In the genomic region with DNA sequence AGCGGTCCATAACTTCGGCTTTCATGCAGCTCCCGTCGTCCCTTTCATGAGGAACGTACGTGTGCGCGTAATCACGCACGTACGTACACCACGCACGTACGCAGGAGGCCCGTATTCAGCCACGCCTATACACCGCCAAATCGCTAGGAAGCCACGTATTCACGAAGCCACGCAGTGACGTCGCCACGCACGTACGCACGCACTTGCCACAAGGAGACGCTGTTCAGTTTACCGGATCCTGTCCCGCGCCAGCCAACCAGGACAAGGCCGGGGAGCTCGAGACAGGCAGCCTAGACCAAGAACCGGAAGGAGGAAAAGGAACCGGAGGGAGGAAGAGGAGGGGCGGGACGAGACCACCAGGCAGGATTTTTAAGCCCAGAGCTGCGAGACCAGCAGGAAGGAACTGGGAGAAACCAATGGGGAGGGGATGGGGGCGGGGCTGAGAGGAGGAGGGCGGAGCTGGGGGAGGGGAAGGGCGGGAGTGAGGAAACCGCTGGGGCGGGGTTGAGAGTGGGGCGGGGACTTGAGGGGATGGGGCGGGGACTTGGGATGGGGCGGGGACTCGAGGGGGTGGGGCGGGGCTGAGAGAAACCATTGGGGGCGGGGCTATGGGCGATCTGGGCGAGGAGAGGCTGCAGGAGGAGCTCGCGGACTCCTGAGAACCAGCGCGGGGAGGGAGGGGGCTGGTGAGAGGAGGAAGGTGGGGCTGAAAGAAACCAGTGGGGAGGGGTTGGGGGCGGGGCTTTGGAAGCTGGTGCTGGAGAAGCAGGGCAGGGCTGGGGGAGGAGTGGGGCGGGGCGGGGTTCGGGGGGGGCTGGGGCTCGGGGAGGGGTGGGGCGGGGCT, we compare ENCODE assay signal across 1 cellular context.
TF ChIP-seq lines count a peak whose summit lies in the region.

TSS of gene EOLA2 (minus strand) at position 65 of the 844 bp plus-strand sequence. CDS start 4,617 bp downstream, outside the sequence.

TF ChIP-seq in GM12878, 131 proteins besides CTCF, POLR2A, EP300 and RAD21 (continued from another document and continues in another):
- TF ChIP-seq POLR2AphosphoS2 (IDR thresholded peaks at IDR 0.05; ENCODE audit: low read depth, low read length) (0 out of 2 replicates have a peak, but pooled peaks have one; percentile 0), EZH2 (IDR thresholded peaks at IDR 0.05; ENCODE audit: borderline replicate concordance, control insufficient read depth, low read depth, low read length) (no peak), PRDM15 (CRISPR knock-in tag; IDR thresholded peaks at IDR 0.05) (no peak), JUNB (IDR thresholded peaks at IDR 0.05) (no peak), RCOR1 (conservative IDR thresholded peaks at IDR 0.05; ENCODE audit: low read depth, low read length) (no peak), CHD1 (IDR thresholded peaks at IDR 0.05; ENCODE audit: low read depth, low read length) (no peak), TAF1 (IDR thresholded peaks at IDR 0.05; ENCODE audit: borderline replicate concordance, low read depth, low read length) (0 out of 2 replicates have a peak, but pooled peaks have one; percentile 70), HDAC2 (IDR thresholded peaks at IDR 0.05) (no peak), ZNF274 (IDR thresholded peaks at IDR 0.05; ENCODE audit: insufficient read depth, insufficient read length) (no peak), ZNF687 (IDR thresholded peaks at IDR 0.05) (peak; percentile 89), WRNIP1 (IDR thresholded peaks at IDR 0.05; ENCODE audit: borderline replicate concordance, low read depth, low read length) (no peak), KLF5 (IDR thresholded peaks at IDR 0.05; ENCODE audit: partially characterized antibody) (no peak), NR2F1 (conservative IDR thresholded peaks at IDR 0.05) (no peak), ZNF24 (IDR thresholded peaks at IDR 0.05) (no peak), GABPA (IDR thresholded peaks at IDR 0.05; ENCODE audit: low read depth) (peak; percentile 71), YY1 (IDR thresholded peaks at IDR 0.05; ENCODE audit: low read depth, low read length) (0 out of 2 replicates have a peak, but pooled peaks have one; percentile 5), CREB1 (IDR thresholded peaks at IDR 0.05; ENCODE audit: low read depth) (peak; percentile 95), PAX8 (IDR thresholded peaks at IDR 0.05) (no peak), NFYA (IDR thresholded peaks at IDR 0.05; ENCODE audit: borderline replicate concordance, low read depth, low read length) (no peak), GATAD2B (conservative IDR thresholded peaks at IDR 0.05; ENCODE audit: low read depth) (no peak), NR2C1 (IDR thresholded peaks at IDR 0.05) (no peak), ELK1 (IDR thresholded peaks at IDR 0.05; ENCODE audit: low read depth, low read length) (no peak), HCFC1 (IDR thresholded peaks at IDR 0.05; ENCODE audit: low read length) (peak; percentile 49), ZZZ3 (IDR thresholded peaks at IDR 0.05; ENCODE audit: control insufficient read depth, insufficient read length, low read depth) (no peak), SMAD5 (IDR thresholded peaks at IDR 0.05; ENCODE audit: low read depth) (no peak), ZBTB40 (IDR thresholded peaks at IDR 0.05; ENCODE audit: borderline replicate concordance) (peak; percentile 66; the same call in 1 of the 2 replicates), IRF4 (IDR thresholded peaks at IDR 0.05; ENCODE audit: low read depth, low read length) (no peak), KAT2A (conservative IDR thresholded peaks at IDR 0.05; ENCODE audit: control insufficient read depth, low read depth, low read length) (no peak), PAX5 (IDR thresholded peaks at IDR 0.05; ENCODE audit: borderline replicate concordance, low read depth, low read length) (peak; percentile 45; the same call in 1 of the 2 replicates), STAT1 (conservative IDR thresholded peaks at IDR 0.05) (0 out of 2 replicates have a peak, but pooled peaks have one; percentile 47)
- TF ChIP-seq, protein P1, sequence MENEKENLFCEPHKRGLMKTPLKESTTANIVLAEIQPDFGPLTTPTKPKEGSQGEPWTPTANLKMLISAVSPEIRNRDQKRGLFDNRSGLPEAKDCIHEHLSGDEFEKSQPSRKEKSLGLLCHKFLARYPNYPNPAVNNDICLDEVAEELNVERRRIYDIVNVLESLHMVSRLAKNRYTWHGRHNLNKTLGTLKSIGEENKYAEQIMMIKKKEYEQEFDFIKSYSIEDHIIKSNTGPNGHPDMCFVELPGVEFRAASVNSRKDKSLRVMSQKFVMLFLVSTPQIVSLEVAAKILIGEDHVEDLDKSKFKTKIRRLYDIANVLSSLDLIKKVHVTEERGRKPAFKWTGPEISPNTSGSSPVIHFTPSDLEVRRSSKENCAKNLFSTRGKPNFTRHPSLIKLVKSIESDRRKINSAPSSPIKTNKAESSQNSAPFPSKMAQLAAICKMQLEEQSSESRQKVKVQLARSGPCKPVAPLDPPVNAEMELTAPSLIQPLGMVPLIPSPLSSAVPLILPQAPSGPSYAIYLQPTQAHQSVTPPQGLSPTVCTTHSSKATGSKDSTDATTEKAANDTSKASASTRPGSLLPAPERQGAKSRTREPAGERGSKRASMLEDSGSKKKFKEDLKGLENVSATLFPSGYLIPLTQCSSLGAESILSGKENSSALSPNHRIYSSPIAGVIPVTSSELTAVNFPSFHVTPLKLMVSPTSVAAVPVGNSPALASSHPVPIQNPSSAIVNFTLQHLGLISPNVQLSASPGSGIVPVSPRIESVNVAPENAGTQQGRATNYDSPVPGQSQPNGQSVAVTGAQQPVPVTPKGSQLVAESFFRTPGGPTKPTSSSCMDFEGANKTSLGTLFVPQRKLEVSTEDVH (IDR thresholded peaks at IDR 0.05; ENCODE audit: low read depth, partially characterized antibody), result no peak
- TF ChIP-seq, protein P2, sequence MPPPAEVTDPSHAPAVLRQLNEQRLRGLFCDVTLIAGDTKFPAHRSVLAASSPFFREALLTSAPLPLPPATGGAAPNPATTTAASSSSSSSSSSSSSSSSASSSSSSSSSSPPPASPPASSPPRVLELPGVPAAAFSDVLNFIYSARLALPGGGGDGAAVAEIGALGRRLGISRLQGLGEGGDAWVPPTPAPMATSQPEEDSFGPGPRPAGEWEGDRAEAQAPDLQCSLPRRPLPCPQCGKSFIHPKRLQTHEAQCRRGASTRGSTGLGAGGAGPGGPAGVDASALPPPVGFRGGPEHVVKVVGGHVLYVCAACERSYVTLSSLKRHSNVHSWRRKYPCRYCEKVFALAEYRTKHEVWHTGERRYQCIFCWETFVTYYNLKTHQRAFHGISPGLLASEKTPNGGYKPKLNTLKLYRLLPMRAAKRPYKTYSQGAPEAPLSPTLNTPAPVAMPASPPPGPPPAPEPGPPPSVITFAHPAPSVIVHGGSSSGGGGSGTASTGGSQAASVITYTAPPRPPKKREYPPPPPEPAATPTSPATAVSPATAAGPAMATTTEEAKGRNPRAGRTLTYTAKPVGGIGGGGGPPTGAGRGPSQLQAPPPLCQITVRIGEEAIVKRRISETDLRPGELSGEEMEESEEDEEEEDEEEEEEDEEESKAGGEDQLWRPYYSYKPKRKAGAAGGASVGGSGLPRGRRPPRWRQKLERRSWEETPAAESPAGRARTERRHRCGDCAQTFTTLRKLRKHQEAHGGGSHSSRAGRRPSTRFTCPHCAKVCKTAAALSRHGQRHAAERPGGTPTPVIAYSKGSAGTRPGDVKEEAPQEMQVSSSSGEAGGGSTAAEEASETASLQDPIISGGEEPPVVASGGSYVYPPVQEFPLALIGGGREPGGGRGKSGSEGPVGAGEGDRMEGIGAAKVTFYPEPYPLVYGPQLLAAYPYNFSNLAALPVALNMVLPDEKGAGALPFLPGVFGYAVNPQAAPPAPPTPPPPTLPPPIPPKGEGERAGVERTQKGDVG (CRISPR knock-in tag; IDR thresholded peaks at IDR 0.05), result no peak
